In the genomic region with DNA sequence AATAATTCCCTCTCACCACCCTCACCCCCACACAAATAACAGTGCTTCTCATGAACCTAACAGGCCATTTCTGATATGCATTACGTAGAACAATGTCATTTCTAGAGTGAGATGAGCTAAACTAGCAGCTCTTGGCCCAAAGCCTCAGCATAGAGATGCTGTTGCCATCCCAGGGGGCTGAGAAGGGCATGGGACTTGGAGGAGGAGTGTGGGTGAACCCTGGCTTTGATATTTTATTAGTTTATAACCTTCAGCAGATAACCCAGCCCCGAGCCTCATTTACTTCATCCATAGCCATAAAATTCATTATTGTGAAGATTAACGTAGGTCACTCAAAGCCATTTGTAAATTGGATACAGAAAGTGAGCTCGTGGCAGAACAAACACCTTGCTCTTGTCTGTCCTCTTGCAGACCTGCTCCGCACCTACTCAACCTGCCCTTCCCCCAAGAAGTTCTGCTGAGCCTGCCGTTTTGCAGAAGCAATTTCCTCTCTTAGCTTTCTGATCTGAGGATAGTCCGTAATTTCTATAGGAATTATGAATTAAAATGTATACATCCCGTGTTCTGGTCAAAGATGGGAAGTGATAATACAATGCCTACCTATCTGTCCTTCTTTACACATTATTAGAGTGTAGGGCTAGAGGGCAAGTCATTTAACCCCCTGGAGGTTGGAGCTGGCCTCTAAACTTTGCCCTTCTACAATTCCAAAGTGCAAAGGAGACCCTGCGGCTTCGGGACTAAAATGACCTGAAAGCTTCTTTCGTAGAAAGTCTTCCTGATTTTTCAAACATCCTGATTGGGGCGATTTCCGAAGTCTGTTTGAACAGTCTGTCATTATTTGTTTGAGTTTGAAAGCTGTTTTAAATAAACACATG, we compare ENCODE assay signal across 12 cellular contexts.
DNase-seq lines count a peak whose midpoint lies in the region; ATAC-seq lines count a peak whose summit lies in the region.
"Had no signal": no experiment of that assay in that cellular context is flagged by ENCODE, and none has a peak within 500 bp of the region (broad histone marks: within the 10 kb centered on the region; RNA-seq: fewer than 3 reads in every experiment).

No MANE protein-coding gene starts in this region.

- intact Hi-C loops in activated T-helper 1 cell treated with anti-CD3 and anti-CD28 coated beads, Interleukin-12 subunit alpha, Interleukin-12 subunit beta, Interleukin-2, Interleukin-4 antibody, amounts not matched to agents 30 ng/mL and 10 ng/mL and 1 ng/mL, durations not matched to agents 14 hours and 24 hours and 36 hours (cut with micrococcal nuclease): loop anchor here (1.0 to 5.0 kb wide), 5 partner anchors 23 to 307 kb away; no protein-coding TSS in a partner anchor
- intact Hi-C loops in left ventricle myocardium superior (cut with micrococcal nuclease): loop anchor here (10.0 kb wide), 1 partner anchor 303 kb away; no protein-coding TSS in a partner anchor

- peak overlapping the region in 4 of 11 experiments; percentile 4 to 42 (median 30); a peak in 6 of 22 replicates for H3K27ac ChIP-seq in BLaER1 treated with 17β-estradiol and CSF1 and Interleukin-3, amounts not matched to agents 10 nM and 100 nM
- H3K27ac ChIP-seq in mucosa of rectum (ENCODE audit: low read depth in 2 of 2, low read length in 2 of 2): peak overlapping the region; percentile 37 to 41

- no peak overlapping the region for H3K4me3 Mint-ChIP-seq in activated T-helper 1 cell treated with anti-CD3 and anti-CD28 coated beads, Interleukin-12 subunit alpha, Interleukin-12 subunit beta, Interleukin-2, Interleukin-4 antibody, amounts not matched to agents 30 ng/mL and 10 ng/mL and 1 ng/mL, durations not matched to agents 14 hours and 24 hours and 36 hours
- H3K4me3 Mint-ChIP-seq: CD14-positive monocyte, H9 had no signal

- H3K9me3 ChIP-seq in BLaER1 treated with 17β-estradiol and CSF1 and Interleukin-3, amounts not matched to agents 10 nM and 100 nM (replicated peaks in 1 of 11): peaks cover 0 to 10% (median 0%) of the 10 kb centered on the region in 11 experiments; a peak in 3 of 22 replicates
- no peaks in the 10 kb centered on the region for H3K9me3 ChIP-seq in mucosa of rectum (ENCODE audit: control insufficient read depth in 2 of 2, low read length in 2 of 2)

- H3K27ac Mint-ChIP-seq in activated T-helper 1 cell treated with anti-CD3 and anti-CD28 coated beads, Interleukin-12 subunit alpha, Interleukin-12 subunit beta, Interleukin-2, Interleukin-4 antibody, amounts not matched to agents 30 ng/mL and 10 ng/mL and 1 ng/mL, durations not matched to agents 14 hours and 24 hours and 36 hours: peak overlapping the region; percentile 15

- peaks cover 39% of the 10 kb centered on the region for H3K4me1 Mint-ChIP-seq in activated T-helper 1 cell treated with anti-CD3 and anti-CD28 coated beads, Interleukin-12 subunit alpha, Interleukin-12 subunit beta, Interleukin-2, Interleukin-4 antibody, amounts not matched to agents 30 ng/mL and 10 ng/mL and 1 ng/mL, durations not matched to agents 14 hours and 24 hours and 36 hours (ENCODE audit: low read depth)

- peak overlapping the region in 1 of 11 experiments; percentile 4; a peak in 1 of 22 replicates for H3K9ac ChIP-seq in BLaER1 treated with 17β-estradiol and CSF1 and Interleukin-3, amounts not matched to agents 10 nM and 100 nM
- peak overlapping the region in 1 of 2 donors; percentile 29 for H3K9ac ChIP-seq in mucosa of rectum (ENCODE audit: low read depth in 1 of 2, low read length in 2 of 2)

- DNase-seq in activated T-helper 1 cell treated with anti-CD3 and anti-CD28 coated beads, Interleukin-12 subunit alpha, Interleukin-12 subunit beta, Interleukin-2, Interleukin-4 antibody, amounts not matched to agents 30 ng/mL and 10 ng/mL and 1 ng/mL, durations not matched to agents 14 hours and 24 hours and 36 hours (ENCODE audit: low spot score): no peak
- DNase-seq in left ventricle myocardium superior: no peak
- no peak for DNase-seq in globus pallidus (ENCODE audit: low spot score)
- DNase-seq: glutamatergic neuron, H9, KBM-7 had no signal

- peaks cover 33% of the 10 kb centered on the region for H3K36me3 Mint-ChIP-seq in activated T-helper 1 cell treated with anti-CD3 and anti-CD28 coated beads, Interleukin-12 subunit alpha, Interleukin-12 subunit beta, Interleukin-2, Interleukin-4 antibody, amounts not matched to agents 30 ng/mL and 10 ng/mL and 1 ng/mL, durations not matched to agents 14 hours and 24 hours and 36 hours (ENCODE audit: low read depth)

- no peak overlapping the region for H3K4me3 ChIP-seq in BLaER1 treated with 17β-estradiol and CSF1 and Interleukin-3, amounts not matched to agents 10 nM and 100 nM
- H3K4me3 ChIP-seq in mucosa of rectum (ENCODE audit: low read length in 2 of 2): peak overlapping the region; percentile 13 to 39

- H3K9me3 Mint-ChIP-seq in activated T-helper 1 cell treated with anti-CD3 and anti-CD28 coated beads, Interleukin-12 subunit alpha, Interleukin-12 subunit beta, Interleukin-2, Interleukin-4 antibody, amounts not matched to agents 30 ng/mL and 10 ng/mL and 1 ng/mL, durations not matched to agents 14 hours and 24 hours and 36 hours: no peaks in the 10 kb centered on the region
- H3K9me3 Mint-ChIP-seq: CD14-positive monocyte had no signal

- no peaks in the 10 kb centered on the region for H3K27me3 Mint-ChIP-seq in activated T-helper 1 cell treated with anti-CD3 and anti-CD28 coated beads, Interleukin-12 subunit alpha, Interleukin-12 subunit beta, Interleukin-2, Interleukin-4 antibody, amounts not matched to agents 30 ng/mL and 10 ng/mL and 1 ng/mL, durations not matched to agents 14 hours and 24 hours and 36 hours (ENCODE audit: insufficient read depth)

- peaks cover 22 to 81% (median 55%) of the 10 kb centered on the region in 10 experiments for H3K4me1 ChIP-seq in BLaER1 treated with 17β-estradiol and CSF1 and Interleukin-3, amounts not matched to agents 10 nM and 100 nM
- peaks cover 18 to 20% of the 10 kb centered on the region in 2 donors for H3K4me1 ChIP-seq in mucosa of rectum (ENCODE audit: control insufficient read depth in 2 of 2, insufficient read depth in 2 of 2, low read length in 2 of 2)

- no peaks in the 10 kb centered on the region for H4K20me1 ChIP-seq in BLaER1 treated with 17β-estradiol and CSF1 and Interleukin-3, amounts not matched to agents 10 nM and 100 nM

- H3K4me2 ChIP-seq in BLaER1 treated with 17β-estradiol and CSF1 and Interleukin-3, amounts not matched to agents 10 nM and 100 nM: peak overlapping the region in 9 of 11 experiments; percentile 20 to 48 (median 30); a peak in 12 of 22 replicates

- H3K36me3 ChIP-seq in BLaER1 treated with 17β-estradiol and CSF1 and Interleukin-3, amounts not matched to agents 10 nM and 100 nM: peaks cover 0 to 42% (median 17%) of the 10 kb centered on the region in 11 experiments; a peak in 17 of 22 replicates
- peaks cover 0 to 9% of the 10 kb centered on the region in 2 donors for H3K36me3 ChIP-seq in mucosa of rectum (ENCODE audit: control insufficient read depth in 2 of 2, insufficient read depth in 2 of 2, low read length in 2 of 2)

- no peaks in the 10 kb centered on the region for H3K27me3 ChIP-seq in BLaER1 treated with 17β-estradiol and CSF1 and Interleukin-3, amounts not matched to agents 10 nM and 100 nM
- H3K27me3 ChIP-seq in mucosa of rectum (ENCODE audit: control insufficient read depth in 2 of 2, insufficient read depth in 2 of 2, low read length in 2 of 2): no peaks in the 10 kb centered on the region

- peak; percentile 15 for ATAC-seq in HG02759 (IDR thresholded peaks at IDR 0.05; ENCODE audit: unreplicated experiment)
- no peak for ATAC-seq in HG03571 (IDR thresholded peaks at IDR 0.05; ENCODE audit: unreplicated experiment)
- no peak for ATAC-seq in left ventricle myocardium superior
- no peak for ATAC-seq in HG02798 (IDR thresholded peaks at IDR 0.05; ENCODE audit: poor library complexity, unreplicated experiment)

Comparison
In these comparisons a context has a peak if more than half of its experiments do, and no peak if none do; other contexts are left out.
1. H3K4me3 ChIP-seq: peak in mucosa of rectum (2 of 2); none in BLaER1 treated with 17β-estradiol and CSF1 and Interleukin-3, amounts not matched to agents 10 nM and 100 nM (0 of 10).